ENCODE assay signal across 8 cellular contexts in genomic region chr4:99405433-99406115, GRCh38. TPM values are rescaled to one million over a fixed set of nuclear protein-coding genes. Genes with fewer than 3 reads are reported as not detected.
DNase-seq lines count a peak whose midpoint lies in the region; ATAC-seq and TF ChIP-seq lines count a peak whose summit lies in the region.

No MANE protein-coding gene starts in this region.

- no peak overlapping the region for H3K4me3 Mint-ChIP-seq in brain

- CTCF ChIA-PET in A673 (lab: Charles Lee): interaction anchor here (0.6 to 0.9 kb wide), 2 partner anchors 350 to 698 kb away, joined by 3 to 4 read pairs; no protein-coding TSS in a partner anchor

- H3K27ac ChIP-seq in A673 (ENCODE audit: low read depth, low read length, poor library complexity, severe bottlenecking): no peak overlapping the region

- TF ChIP-seq CTCF in A673 (conservative IDR thresholded peaks at IDR 0.05; ENCODE audit: low read depth, low read length) (peak; percentile 85), brain (conservative IDR thresholded peaks at IDR 0.05) (peak; percentile 95 to 96)

- no peaks in the 10 kb centered on the region for H3K9me3 ChIP-seq in A673 (ENCODE audit: low read depth, low read length, poor library complexity, severe bottlenecking)

- ATAC-seq in GM18502 (IDR thresholded peaks at IDR 0.05; ENCODE audit: poor library complexity, unreplicated experiment): peak; percentile 25

- no peaks in the 10 kb centered on the region for H3K9me3 Mint-ChIP-seq in brain

- H3K4me1 Mint-ChIP-seq in brain: peaks cover 12% of the 10 kb centered on the region

- intact Hi-C loops in A673 (cut with micrococcal nuclease; ENCODE audit: unreplicated experiment): loop anchor here (1.0 to 10.0 kb wide), 5 partner anchors 203 to 1255 kb away; no protein-coding TSS in a partner anchor

- no peak overlapping the region for H3K4me3 ChIP-seq in A673 (ENCODE audit: low read depth, low read length, poor library complexity, severe bottlenecking)

- peak overlapping the region in 2 of 5 experiments; percentile 67 to 70 for H3K27ac Mint-ChIP-seq in brain

- DNase-seq in A673 (ENCODE audit: low spot score) (peak; percentile 70), NCI-H1930 (lab: John Stamatoyannopoulos, UW) (peak; percentile 8 to 47), UCSD-AML1 (lab: John Stamatoyannopoulos, UW; ENCODE audit: unreplicated experiment) (peak; percentile 25), iPS-NIHi7 (ENCODE audit: extremely low spot score) (peak; percentile 59), GM19238 (ENCODE audit: insufficient read length, low spot score) (no peak)
- DNase-seq in stimulated activated CD4-positive, alpha-beta T cell treated with anti-CD3 and anti-CD28 coated beads, Interleukin-15, amount 100 ng/mL, for 24 hours: peak; percentile 75

- H3K36me3 ChIP-seq in A673 (ENCODE audit: insufficient read depth, low read length, poor library complexity, severe bottlenecking): no peaks in the 10 kb centered on the region

- no peaks in the 10 kb centered on the region for H3K27me3 ChIP-seq in A673 (replicated peaks; ENCODE audit: insufficient read depth, low read depth, low read length, poor library complexity)

- no peaks in the 10 kb centered on the region for H3K36me3 Mint-ChIP-seq in brain

- BruUV-seq in A673 (replicated peaks; lab: Mats Ljungman, UMichigan): no TSS peak

- no peaks in the 10 kb centered on the region for H3K4me1 ChIP-seq in A673 (ENCODE audit: insufficient read depth, low read length, poor library complexity, severe bottlenecking)

- H3K27me3 Mint-ChIP-seq in brain: peaks cover 3% of the 10 kb centered on the region

- POLR2A ChIA-PET in A673 (lab: Charles Lee; ENCODE audit: low non-redundant PET): no interaction called here

RNA-seq across cellular contexts. Expression of gene ADH7, which starts 29.6 kb away (rescaled TPM):
- total RNA-seq in A673 (2021): not detected in 2 replicates
- not detected for polyA plus RNA-seq in brain (ENCODE audit: insufficient read depth, low read depth, low replicate concordance)

RNA-seq across cellular contexts. Expression of gene ADH1C, which starts 53.0 kb away (rescaled TPM):
- not detected in 2 replicates for total RNA-seq in A673 (2021)
- polyA plus RNA-seq in brain (ENCODE audit: insufficient read depth, low read depth, low replicate concordance): not detected
